In genomic region chr1:7227654-7228053, GRCh38 we compare ENCODE assay signal across 27 cellular contexts.
"Had no signal": no experiment of that assay in that cellular context is flagged by ENCODE, and none has a peak within 500 bp of the region (broad histone marks: within the 10 kb centered on the region; RNA-seq: fewer than 3 reads in every experiment).

No MANE protein-coding gene starts in this region.

- H3K9me3 ChIP-seq: heart right ventricle, lower lobe of right lung, pancreas, prostate gland, suprapubic skin, thoracic aorta, tibial artery, upper lobe of right lung had no signal

- DNase-seq: heart right ventricle; kidney glomerular epithelial cell; left cardiac atrium; left ventricle myocardium superior; lower lobe of right lung; mammary epithelial cell; mesenchymal stem cell; naive thymus-derived CD8-positive, alpha-beta T cell; pancreas; posterior cingulate gyrus; retina; right cardiac atrium; stimulated activated CD4-positive, alpha-beta T cell treated with anti-CD3 and anti-CD28 coated beads, Interleukin-12 subunit alpha, Interleukin-12 subunit beta, amount 100 ng/mL, for 4 hours; stimulated activated CD4-positive, alpha-beta T cell treated with anti-CD3 and anti-CD28 coated beads, Interleukin-15, amount 100 ng/mL, for 24 hours; stimulated activated CD4-positive, alpha-beta T cell treated with anti-CD3 and anti-CD28 coated beads, Interleukin-2, amount 100 ng/mL, for 24 hours; stimulated activated CD4-positive, alpha-beta T cell treated with anti-CD3 and anti-CD28 coated beads, Interleukin-4, amount 100 ng/mL, for 1 hour; stimulated activated naive B cell treated with anti-CD40 and anti-IgM and Interleukin-4, amounts not matched to agents 10 μg/mL and 1 μg/mL and 100 μg/mL, for 72 hours; tibial artery; trophoblast cell; upper lobe of right lung had no signal

- H3K36me3 ChIP-seq: heart right ventricle, lower lobe of right lung, pancreas, prostate gland, suprapubic skin, thoracic aorta, tibial artery, upper lobe of right lung had no signal

- H3K27ac ChIP-seq: heart right ventricle, hepatocyte, lower lobe of right lung, pancreas, prostate gland, skin epidermis, suprapubic skin, thoracic aorta, tibial artery, upper lobe of right lung had no signal

- ATAC-seq: heart right ventricle; left cardiac atrium; left lobe of liver; left ventricle myocardium superior; lower lobe of right lung; naive thymus-derived CD8-positive, alpha-beta T cell; pancreas; right cardiac atrium; sciatic nerve; stimulated activated naive B cell treated with anti-CD40 and anti-IgM and Interleukin-4, amounts not matched to agents 10 μg/mL and 1 μg/mL and 100 μg/mL, for 72 hours; upper lobe of right lung had no signal

- H3K4me3 ChIP-seq: heart right ventricle, hepatocyte, lower lobe of right lung, pancreas, prostate gland, skin epidermis, suprapubic skin, thoracic aorta, tibial artery, upper lobe of right lung had no signal

- H3K4me1 ChIP-seq: heart right ventricle, lower lobe of right lung, pancreas, prostate gland, suprapubic skin, tibial artery, upper lobe of right lung had no signal

- H3K4me2 ChIP-seq: hepatocyte had no signal

- H2AFZ ChIP-seq: hepatocyte had no signal

- H3K27me3 ChIP-seq: hepatocyte, pancreas had no signal
